Comparison of ENCODE assay signal across 1 cellular context in genomic region chr11:30992513-30992849, GRCh38.
TF ChIP-seq lines count a peak whose summit lies in the region.

No MANE protein-coding gene starts in this region.

TF ChIP-seq in HepG2, 621 proteins besides CTCF, POLR2A, EP300 and RAD21 (continued from another document and continues in another):
- TF ChIP-seq ZNF280D (CRISPR knock-in tag; IDR thresholded peaks at IDR 0.05) (0 out of 2 replicates have a peak, but pooled peaks have one; percentile 23), ZBTB42 (CRISPR knock-in tag; IDR thresholded peaks at IDR 0.05) (no peak), ZBTB20 (CRISPR knock-in tag; IDR thresholded peaks at IDR 0.05; ENCODE audit: borderline replicate concordance, low read depth) (no peak), NR2C2 (CRISPR knock-in tag; IDR thresholded peaks at IDR 0.05; ENCODE audit: borderline replicate concordance) (no peak), MYC (CRISPR knock-in tag; IDR thresholded peaks at IDR 0.05; ENCODE audit: borderline replicate concordance) (no peak), YEATS4 (CRISPR knock-in tag; IDR thresholded peaks at IDR 0.05; ENCODE audit: borderline replicate concordance) (no peak), TFDP1 (CRISPR knock-in tag; IDR thresholded peaks at IDR 0.05; ENCODE audit: borderline replicate concordance) (no peak), TEAD2 (CRISPR knock-in tag; IDR thresholded peaks at IDR 0.05) (no peak), JDP2 (CRISPR knock-in tag; IDR thresholded peaks at IDR 0.05; ENCODE audit: borderline replicate concordance) (no peak), ZSCAN31 (CRISPR knock-in tag; IDR thresholded peaks at IDR 0.05; ENCODE audit: low read depth) (no peak), AHR (CRISPR knock-in tag; IDR thresholded peaks at IDR 0.05) (no peak), SOX5 (CRISPR knock-in tag; IDR thresholded peaks at IDR 0.05; ENCODE audit: borderline replicate concordance) (peak; percentile 38; the same call in 1 of the 2 replicates), NFIB (CRISPR knock-in tag; IDR thresholded peaks at IDR 0.05; ENCODE audit: borderline replicate concordance) (no peak), ZSCAN21 (CRISPR knock-in tag; IDR thresholded peaks at IDR 0.05; ENCODE audit: borderline replicate concordance) (no peak), BHLHE40 (IDR thresholded peaks at IDR 0.05; ENCODE audit: low read length) (no peak), DPF2 (CRISPR knock-in tag; IDR thresholded peaks at IDR 0.05; ENCODE audit: borderline replicate concordance, low read depth) (no peak), TBL1XR1 (IDR thresholded peaks at IDR 0.05; ENCODE audit: borderline replicate concordance, low read length, partially characterized antibody) (no peak), MTF1 (CRISPR knock-in tag; IDR thresholded peaks at IDR 0.05) (no peak), ZNF570 (CRISPR knock-in tag; IDR thresholded peaks at IDR 0.05; ENCODE audit: borderline replicate concordance) (no peak), SP140L (CRISPR knock-in tag; IDR thresholded peaks at IDR 0.05; ENCODE audit: borderline replicate concordance) (no peak), CREM (IDR thresholded peaks at IDR 0.05) (peak; percentile 21; the same call in 1 of the 2 replicates), CREM (CRISPR knock-in tag; IDR thresholded peaks at IDR 0.05) (no peak), PBX3 (CRISPR knock-in tag; IDR thresholded peaks at IDR 0.05; ENCODE audit: borderline replicate concordance) (no peak), HNF4G (IDR thresholded peaks at IDR 0.05; ENCODE audit: borderline replicate concordance, low read depth, low read length) (0 out of 2 replicates have a peak, but pooled peaks have one; percentile 20), HNF4G (CRISPR knock-in tag; IDR thresholded peaks at IDR 0.05; ENCODE audit: borderline replicate concordance, low read depth) (no peak), ZFP37 (CRISPR knock-in tag; IDR thresholded peaks at IDR 0.05; ENCODE audit: borderline replicate concordance) (no peak), EHMT2 (IDR thresholded peaks at IDR 0.05; ENCODE audit: borderline replicate concordance, low read depth, low read length) (0 out of 2 replicates have a peak, but pooled peaks have one; percentile 43), ZKSCAN8 (CRISPR knock-in tag; IDR thresholded peaks at IDR 0.05; ENCODE audit: borderline replicate concordance) (no peak), NR1H2 (CRISPR knock-in tag; IDR thresholded peaks at IDR 0.05; ENCODE audit: borderline replicate concordance, low read depth) (no peak), ZNF331 (CRISPR knock-in tag; IDR thresholded peaks at IDR 0.05) (peak; percentile 33; the same call in 1 of the 2 replicates), ZNF768 (CRISPR knock-in tag; IDR thresholded peaks at IDR 0.05) (no peak), MAFF (IDR thresholded peaks at IDR 0.05; ENCODE audit: low read depth, low read length) (peak; percentile 53), CBFB (CRISPR knock-in tag; IDR thresholded peaks at IDR 0.05) (no peak), ZFY (CRISPR knock-in tag; IDR thresholded peaks at IDR 0.05) (no peak), ZNF589 (CRISPR knock-in tag; conservative IDR thresholded peaks at IDR 0.05) (no peak), NKX3-1 (CRISPR knock-in tag; IDR thresholded peaks at IDR 0.05) (no peak), GTF2F1 (IDR thresholded peaks at IDR 0.05; ENCODE audit: low read length) (no peak)
- TF ChIP-seq, protein P1, sequence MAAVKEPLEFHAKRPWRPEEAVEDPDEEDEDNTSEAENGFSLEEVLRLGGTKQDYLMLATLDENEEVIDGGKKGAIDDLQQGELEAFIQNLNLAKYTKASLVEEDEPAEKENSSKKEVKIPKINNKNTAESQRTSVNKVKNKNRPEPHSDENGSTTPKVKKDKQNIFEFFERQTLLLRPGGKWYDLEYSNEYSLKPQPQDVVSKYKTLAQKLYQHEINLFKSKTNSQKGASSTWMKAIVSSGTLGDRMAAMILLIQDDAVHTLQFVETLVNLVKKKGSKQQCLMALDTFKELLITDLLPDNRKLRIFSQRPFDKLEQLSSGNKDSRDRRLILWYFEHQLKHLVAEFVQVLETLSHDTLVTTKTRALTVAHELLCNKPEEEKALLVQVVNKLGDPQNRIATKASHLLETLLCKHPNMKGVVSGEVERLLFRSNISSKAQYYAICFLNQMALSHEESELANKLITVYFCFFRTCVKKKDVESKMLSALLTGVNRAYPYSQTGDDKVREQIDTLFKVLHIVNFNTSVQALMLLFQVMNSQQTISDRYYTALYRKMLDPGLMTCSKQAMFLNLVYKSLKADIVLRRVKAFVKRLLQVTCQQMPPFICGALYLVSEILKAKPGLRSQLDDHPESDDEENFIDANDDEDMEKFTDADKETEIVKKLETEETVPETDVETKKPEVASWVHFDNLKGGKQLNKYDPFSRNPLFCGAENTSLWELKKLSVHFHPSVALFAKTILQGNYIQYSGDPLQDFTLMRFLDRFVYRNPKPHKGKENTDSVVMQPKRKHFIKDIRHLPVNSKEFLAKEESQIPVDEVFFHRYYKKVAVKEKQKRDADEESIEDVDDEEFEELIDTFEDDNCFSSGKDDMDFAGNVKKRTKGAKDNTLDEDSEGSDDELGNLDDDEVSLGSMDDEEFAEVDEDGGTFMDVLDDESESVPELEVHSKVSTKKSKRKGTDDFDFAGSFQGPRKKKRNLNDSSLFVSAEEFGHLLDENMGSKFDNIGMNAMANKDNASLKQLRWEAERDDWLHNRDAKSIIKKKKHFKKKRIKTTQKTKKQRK (IDR thresholded peaks at IDR 0.05; ENCODE audit: low read length), result no peak
- TF ChIP-seq, protein P2, sequence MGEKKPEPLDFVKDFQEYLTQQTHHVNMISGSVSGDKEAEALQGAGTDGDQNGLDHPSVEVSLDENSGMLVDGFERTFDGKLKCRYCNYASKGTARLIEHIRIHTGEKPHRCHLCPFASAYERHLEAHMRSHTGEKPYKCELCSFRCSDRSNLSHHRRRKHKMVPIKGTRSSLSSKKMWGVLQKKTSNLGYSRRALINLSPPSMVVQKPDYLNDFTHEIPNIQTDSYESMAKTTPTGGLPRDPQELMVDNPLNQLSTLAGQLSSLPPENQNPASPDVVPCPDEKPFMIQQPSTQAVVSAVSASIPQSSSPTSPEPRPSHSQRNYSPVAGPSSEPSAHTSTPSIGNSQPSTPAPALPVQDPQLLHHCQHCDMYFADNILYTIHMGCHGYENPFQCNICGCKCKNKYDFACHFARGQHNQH (CRISPR knock-in tag; IDR thresholded peaks at IDR 0.05), result no peak
- TF ChIP-seq, protein P3, sequence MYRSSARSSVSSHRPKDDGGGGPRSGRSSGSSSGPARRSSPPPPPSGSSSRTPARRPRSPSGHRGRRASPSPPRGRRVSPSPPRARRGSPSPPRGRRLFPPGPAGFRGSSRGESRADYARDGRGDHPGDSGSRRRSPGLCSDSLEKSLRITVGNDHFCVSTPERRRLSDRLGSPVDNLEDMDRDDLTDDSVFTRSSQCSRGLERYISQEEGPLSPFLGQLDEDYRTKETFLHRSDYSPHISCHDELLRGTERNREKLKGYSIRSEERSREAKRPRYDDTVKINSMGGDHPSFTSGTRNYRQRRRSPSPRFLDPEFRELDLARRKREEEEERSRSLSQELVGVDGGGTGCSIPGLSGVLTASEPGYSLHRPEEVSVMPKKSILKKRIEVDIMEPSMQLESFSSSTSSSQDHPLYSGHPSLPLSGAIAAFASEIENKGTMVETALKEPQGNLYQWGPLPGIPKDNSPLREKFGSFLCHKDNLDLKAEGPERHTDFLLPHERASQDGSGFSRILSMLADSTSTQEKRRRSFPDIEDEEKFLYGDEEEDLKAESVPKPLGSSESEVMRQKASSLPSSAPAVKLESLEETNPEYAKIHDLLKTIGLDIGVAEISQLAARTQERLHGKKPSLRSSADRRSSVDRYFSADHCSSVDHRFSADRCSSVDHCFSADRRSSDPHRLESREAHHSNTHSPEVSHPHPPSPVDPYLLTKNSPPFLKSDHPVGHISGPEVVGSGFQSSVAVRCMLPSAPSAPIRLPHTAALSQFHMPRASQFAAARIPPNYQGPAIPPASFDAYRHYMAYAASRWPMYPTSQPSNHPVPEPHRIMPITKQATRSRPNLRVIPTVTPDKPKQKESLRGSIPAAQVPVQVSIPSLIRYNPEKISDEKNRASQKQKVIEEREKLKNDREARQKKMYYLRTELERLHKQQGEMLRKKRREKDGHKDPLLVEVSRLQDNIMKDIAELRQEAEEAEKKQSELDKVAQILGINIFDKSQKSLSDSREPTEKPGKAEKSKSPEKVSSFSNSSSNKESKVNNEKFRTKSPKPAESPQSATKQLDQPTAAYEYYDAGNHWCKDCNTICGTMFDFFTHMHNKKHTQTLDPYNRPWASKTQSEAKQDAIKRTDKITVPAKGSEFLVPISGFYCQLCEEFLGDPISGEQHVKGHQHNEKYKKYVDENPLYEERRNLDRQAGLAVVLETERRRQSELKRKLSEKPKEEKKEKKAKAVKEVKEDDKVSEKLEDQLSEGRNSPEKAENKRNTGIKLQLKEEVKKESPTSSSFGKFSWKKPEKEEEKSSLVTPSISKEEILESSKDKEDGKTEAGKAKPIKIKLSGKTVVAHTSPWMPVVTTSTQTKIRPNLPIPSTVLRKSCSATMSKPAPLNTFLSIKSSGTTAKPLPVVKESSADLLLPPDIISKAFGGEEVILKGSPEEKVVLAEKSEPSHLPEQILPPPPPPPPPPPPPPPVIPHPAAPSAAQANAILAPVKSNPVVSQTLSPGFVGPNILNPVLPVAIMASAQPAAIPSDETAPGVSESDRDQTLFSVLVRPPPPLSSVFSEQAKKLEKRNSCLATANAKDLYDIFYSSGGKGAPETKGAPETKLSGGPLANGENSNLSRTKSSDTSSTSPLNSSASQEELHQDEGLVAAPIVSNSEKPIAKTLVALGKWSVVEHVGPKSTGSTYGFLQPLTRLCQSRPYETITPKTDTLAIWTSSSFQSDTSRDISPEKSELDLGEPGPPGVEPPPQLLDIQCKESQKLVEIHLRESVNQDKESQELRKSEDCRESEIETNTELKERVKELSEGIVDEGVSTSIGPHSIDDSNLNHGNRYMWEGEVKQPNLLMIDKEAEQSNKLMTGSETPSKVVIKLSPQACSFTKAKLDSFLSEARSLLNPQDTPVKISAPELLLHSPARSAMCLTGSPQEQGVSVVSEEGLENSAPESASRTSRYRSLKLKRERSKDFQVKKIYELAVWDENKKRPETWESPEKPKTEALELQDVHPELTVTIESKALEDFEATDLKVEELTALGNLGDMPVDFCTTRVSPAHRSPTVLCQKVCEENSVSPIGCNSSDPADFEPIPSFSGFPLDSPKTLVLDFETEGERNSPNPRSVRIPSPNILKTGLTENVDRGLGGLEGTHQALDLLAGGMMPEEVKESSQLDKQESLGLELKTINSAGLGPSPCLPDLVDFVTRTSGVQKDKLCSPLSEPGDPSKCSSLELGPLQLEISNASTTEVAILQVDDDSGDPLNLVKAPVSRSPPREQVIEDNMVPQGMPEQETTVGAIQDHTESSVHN (CRISPR knock-in tag; IDR thresholded peaks at IDR 0.05), result no peak
- TF ChIP-seq, protein P4, sequence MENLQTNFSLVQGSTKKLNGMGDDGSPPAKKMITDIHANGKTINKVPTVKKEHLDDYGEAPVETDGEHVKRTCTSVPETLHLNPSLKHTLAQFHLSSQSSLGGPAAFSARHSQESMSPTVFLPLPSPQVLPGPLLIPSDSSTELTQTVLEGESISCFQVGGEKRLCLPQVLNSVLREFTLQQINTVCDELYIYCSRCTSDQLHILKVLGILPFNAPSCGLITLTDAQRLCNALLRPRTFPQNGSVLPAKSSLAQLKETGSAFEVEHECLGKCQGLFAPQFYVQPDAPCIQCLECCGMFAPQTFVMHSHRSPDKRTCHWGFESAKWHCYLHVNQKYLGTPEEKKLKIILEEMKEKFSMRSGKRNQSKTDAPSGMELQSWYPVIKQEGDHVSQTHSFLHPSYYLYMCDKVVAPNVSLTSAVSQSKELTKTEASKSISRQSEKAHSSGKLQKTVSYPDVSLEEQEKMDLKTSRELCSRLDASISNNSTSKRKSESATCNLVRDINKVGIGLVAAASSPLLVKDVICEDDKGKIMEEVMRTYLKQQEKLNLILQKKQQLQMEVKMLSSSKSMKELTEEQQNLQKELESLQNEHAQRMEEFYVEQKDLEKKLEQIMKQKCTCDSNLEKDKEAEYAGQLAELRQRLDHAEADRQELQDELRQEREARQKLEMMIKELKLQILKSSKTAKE (CRISPR knock-in tag; IDR thresholded peaks at IDR 0.05; ENCODE audit: borderline replicate concordance), result no peak
